28 cellular contexts compared by ENCODE assay signal in genomic region chr5:110082194-110082593, GRCh38.
"Had no signal": no experiment of that assay in that cellular context is flagged by ENCODE, and none has a peak within 500 bp of the region (broad histone marks: within the 10 kb centered on the region; RNA-seq: fewer than 3 reads in every experiment).

No MANE protein-coding gene starts in this region.

- H3K4me3 ChIP-seq: colonic mucosa, coronary artery, dorsolateral prefrontal cortex, esophagus muscularis mucosa, esophagus squamous epithelium, gastrocnemius medialis, gastroesophageal sphincter, heart left ventricle, heart right ventricle had no signal

- H3K9me3 ChIP-seq: colonic mucosa, esophagus muscularis mucosa, esophagus squamous epithelium, gastrocnemius medialis, gastroesophageal sphincter, heart left ventricle, heart right ventricle had no signal

- H3K27me3 ChIP-seq: colonic mucosa, dorsolateral prefrontal cortex, esophagus muscularis mucosa, esophagus squamous epithelium, foreskin keratinocyte, gastroesophageal sphincter had no signal

- ATAC-seq: effector memory CD8-positive, alpha-beta T cell; esophagus mucosa; foreskin keratinocyte; gastrocnemius medialis; gastroesophageal sphincter; heart left ventricle; heart right ventricle had no signal

- H3K4me1 ChIP-seq: colonic mucosa, gastrocnemius medialis, gastroesophageal sphincter, heart left ventricle, heart right ventricle had no signal

- DNase-seq: colonic mucosa; cortex of kidney; dermis blood vessel endothelial cell; dorsolateral prefrontal cortex; effector CD4-positive, alpha-beta T cell; effector CD8-positive, alpha-beta T cell; effector memory CD4-positive, alpha-beta T cell; effector memory CD8-positive, alpha-beta T cell; endodermal cell; erythroblast; esophagus squamous epithelium; foreskin fibroblast; foreskin keratinocyte; foreskin melanocyte; gastrocnemius medialis; glutamatergic neuron; head of caudate nucleus; heart left ventricle; heart right ventricle had no signal

- FAIRE-seq: colon, endometrium, endothelial cell of umbilical vein, frontal cortex had no signal

- H3K27ac ChIP-seq: colonic mucosa, coronary artery, dorsolateral prefrontal cortex, epithelial cell of prostate, esophagus muscularis mucosa, esophagus squamous epithelium, foreskin keratinocyte, gastrocnemius medialis, gastroesophageal sphincter, heart left ventricle, heart right ventricle had no signal

- H3K36me3 ChIP-seq: colonic mucosa, esophagus muscularis mucosa, esophagus squamous epithelium, gastrocnemius medialis, gastroesophageal sphincter, heart left ventricle, heart right ventricle had no signal
